In genomic region chr14:88005978-88006851, GRCh38 we compare ENCODE assay signal across 8 cellular contexts.
DNase-seq lines count a peak whose midpoint lies in the region; ATAC-seq and FAIRE-seq lines count a peak whose summit lies in the region.

No MANE protein-coding gene starts in this region.

- FAIRE-seq in RCC 7860 (lab: Jason Lieb, UNC): no peak

- DNase-seq in T-helper 1 cell: peak; percentile 18 to 94 (median 52)
- peak; percentile 10 for DNase-seq in astrocyte of the hippocampus (ENCODE audit: low read depth, low spot score)
- DNase-seq in stimulated activated CD4-positive, alpha-beta T cell treated with anti-CD3 and anti-CD28 coated beads, Interleukin-4, amount 100 ng/mL, for 24 hours: peak; percentile 78
- no peak for DNase-seq in NCI-H510A (lab: John Stamatoyannopoulos, UW)
- DNase-seq in middle frontal gyrus (ENCODE audit: extremely low spot score, low spot score): no peak
- no peak for DNase-seq in RCC 7860 (ENCODE audit: low spot score)

- ATAC-seq in GM18870 (IDR thresholded peaks at IDR 0.05; ENCODE audit: unreplicated experiment) (peak; percentile 92), HG03039 (IDR thresholded peaks at IDR 0.05; ENCODE audit: unreplicated experiment) (peak; percentile 95)

Comparison
In these comparisons a context has a peak if more than half of its experiments do, and no peak if none do; other contexts are left out.
1. DNase-seq: peak in T-helper 1 cell (5 of 5), astrocyte of the hippocampus (single experiment) and stimulated activated CD4-positive, alpha-beta T cell treated with anti-CD3 and anti-CD28 coated beads, Interleukin-4, amount 100 ng/mL, for 24 hours (single experiment); none in NCI-H510A (single experiment), middle frontal gyrus (single experiment) and RCC 7860 (single experiment).